In genomic region chr2:202249864-202250263, GRCh38 we compare ENCODE assay signal across 1 cellular context.
TF ChIP-seq lines count a peak whose summit lies in the region.

No MANE protein-coding gene starts in this region.

TF ChIP-seq in SK-N-SH treated with all-trans-retinoic acid at 6 μM for 48 hours, 23 proteins besides CTCF, POLR2A, EP300 and RAD21 (continued from another document):
- TF ChIP-seq CSRNP3 (CRISPR knock-in tag; IDR thresholded peaks at IDR 0.05), result no peak
- TF ChIP-seq ZNF70 (CRISPR knock-in tag; IDR thresholded peaks at IDR 0.05), result no peak
- TF ChIP-seq GLIS3 (CRISPR knock-in tag; IDR thresholded peaks at IDR 0.05), result no peak
- TF ChIP-seq ARNTL (CRISPR knock-in tag; IDR thresholded peaks at IDR 0.05; ENCODE audit: borderline replicate concordance, low read depth), result no peak
- no peak for TF ChIP-seq POU6F1 (CRISPR knock-in tag; IDR thresholded peaks at IDR 0.05; ENCODE audit: borderline replicate concordance, low read depth)
- no peak for TF ChIP-seq ZFP30 (CRISPR knock-in tag; IDR thresholded peaks at IDR 0.05)
- no peak for TF ChIP-seq TCF4 (CRISPR knock-in tag; IDR thresholded peaks at IDR 0.05; ENCODE audit: borderline replicate concordance)
- TF ChIP-seq RARB (CRISPR knock-in tag; IDR thresholded peaks at IDR 0.05), result no peak
- no peak for TF ChIP-seq TOX (CRISPR knock-in tag; IDR thresholded peaks at IDR 0.05; ENCODE audit: borderline replicate concordance)
- no peak for TF ChIP-seq PPARA (CRISPR knock-in tag; IDR thresholded peaks at IDR 0.05; ENCODE audit: borderline replicate concordance)
- no peak for TF ChIP-seq PATZ1 (CRISPR knock-in tag; IDR thresholded peaks at IDR 0.05; ENCODE audit: borderline replicate concordance)
- no peak for TF ChIP-seq ISL1 (CRISPR knock-in tag; IDR thresholded peaks at IDR 0.05)
- TF ChIP-seq ZFP3 (CRISPR knock-in tag; IDR thresholded peaks at IDR 0.05), result no peak
- TF ChIP-seq SNAI2 (CRISPR knock-in tag; IDR thresholded peaks at IDR 0.05), result no peak
- no peak for TF ChIP-seq CSDC2 (CRISPR knock-in tag; IDR thresholded peaks at IDR 0.05)
TF ChIP-seq in SK-N-SH treated with all-trans-retinoic acid at 6 μM for 48 hours: peak in this region for 0.
